ENCODE assay signal across 8 cellular contexts in genomic region chr3:9179826-9180763, GRCh38.
DNase-seq lines count a peak whose midpoint lies in the region; ATAC-seq, FAIRE-seq and TF ChIP-seq lines count a peak whose summit lies in the region.

No MANE protein-coding gene starts in this region.

- no peak overlapping the region for H3K27ac ChIP-seq in SJCRH30
- peak overlapping the region in 1 of 5 donors; percentile 5 for H3K27ac ChIP-seq in stomach

- DNase-seq in Ammon's horn (ENCODE audit: low spot score) (peak; percentile 61), bronchial epithelial cell (ENCODE audit: low read depth) (no peak), T-helper 9 cell (no peak), SJCRH30 (no peak), dedifferentiated amniotic fluid mesenchymal stem cell (ENCODE audit: extremely low spot score) (no peak), stomach (no peak)

- H3K9me3 ChIP-seq in SJCRH30 (replicated peaks) (no peaks in the 10 kb centered on the region), stomach (no peaks in the 10 kb centered on the region)

- H3K36me3 ChIP-seq in bronchial epithelial cell (ENCODE audit: control insufficient read depth, insufficient read depth, low read length), result no peaks in the 10 kb centered on the region
- no peaks in the 10 kb centered on the region for H3K36me3 ChIP-seq in SJCRH30
- no peaks in the 10 kb centered on the region for H3K36me3 ChIP-seq in stomach

- no peak overlapping the region for H3K4me3 ChIP-seq in bronchial epithelial cell (ENCODE audit: low read depth, low read length)
- no peak overlapping the region for H3K4me3 ChIP-seq in SJCRH30
- peak overlapping the region in 1 of 4 donors; percentile 3 for H3K4me3 ChIP-seq in stomach

- no peaks in the 10 kb centered on the region for H3K27me3 ChIP-seq in bronchial epithelial cell (ENCODE audit: control insufficient read depth, insufficient read depth, low read length)
- H3K27me3 ChIP-seq in SJCRH30, result 0 out of 2 replicates have a peak, but pooled peaks cover 10% of the 10 kb centered on the region
- no peaks in the 10 kb centered on the region for H3K27me3 ChIP-seq in stomach

- intact Hi-C loops in stomach (cut with DNase I; ENCODE audit: low total_unique reads), result no loop called here

- ATAC-seq in GM18909 (IDR thresholded peaks at IDR 0.05; ENCODE audit: poor library complexity, unreplicated experiment) (peak; percentile 63), HG03378 (IDR thresholded peaks at IDR 0.05; ENCODE audit: unreplicated experiment) (peak; percentile 77)

- no peak for TF ChIP-seq POLR2A in stomach (IDR thresholded peaks at IDR 0.05)

- 72 to 82% (median 79%) methylated on average over 17 of the region's 17 CpGs for WGBS in stomach, 5 donors

- H3K4me1 ChIP-seq in SJCRH30, result 0 out of 2 replicates have a peak, but pooled peaks cover 7% of the 10 kb centered on the region
- peaks cover 0 to 26% (median 10%) of the 10 kb centered on the region in 4 donors for H3K4me1 ChIP-seq in stomach

- no peak for TF ChIP-seq EP300 in stomach (IDR thresholded peaks at IDR 0.05)

- no peak for TF ChIP-seq CTCF in bronchial epithelial cell (IDR thresholded peaks at IDR 0.05; ENCODE audit: insufficient read depth, low read length, severe bottlenecking)
- TF ChIP-seq CTCF in stomach (IDR thresholded peaks at IDR 0.05), result no peak

- FAIRE-seq in bronchial epithelial cell (lab: Jason Lieb, UNC), result peak; percentile 75
